14 cellular contexts compared by ENCODE assay signal in the genomic region with DNA sequence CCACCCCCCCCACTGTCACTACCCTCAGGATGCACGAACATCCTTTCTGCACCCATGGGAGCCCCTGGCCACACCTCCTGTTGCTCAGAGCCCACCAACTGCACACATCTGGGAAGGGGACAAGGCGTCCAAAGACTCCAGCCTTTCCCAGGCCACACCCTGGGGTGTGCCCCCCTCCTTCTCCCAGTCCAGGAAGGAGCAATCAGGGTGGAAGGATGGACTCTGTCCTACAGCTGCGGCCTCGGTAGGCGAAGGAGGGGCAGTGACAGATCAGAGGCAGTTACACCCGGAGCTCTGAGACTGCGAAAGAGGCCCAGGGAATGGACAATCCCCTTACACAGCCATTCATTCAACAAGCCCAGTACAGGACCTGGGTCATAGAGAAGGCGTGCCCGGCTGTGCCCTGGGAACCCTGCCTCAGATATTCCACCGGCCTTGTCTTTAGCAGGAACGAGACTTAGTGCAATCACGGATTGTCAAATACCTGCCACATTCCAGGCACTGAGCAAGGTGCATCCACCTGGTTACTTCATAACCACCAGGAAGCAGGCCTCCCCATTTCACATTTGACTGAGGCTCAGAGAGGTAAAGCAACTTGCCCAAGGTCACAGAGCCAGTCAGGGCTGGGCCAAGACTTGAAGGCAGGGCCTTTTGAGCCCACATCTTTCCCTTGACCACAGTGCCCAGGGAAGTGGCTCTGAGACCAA. TPM values are rescaled to one million over a fixed set of nuclear protein-coding genes. Genes with fewer than 3 reads are reported as not detected.
DNase-seq lines count a peak whose midpoint lies in the region; ATAC-seq and TF ChIP-seq lines count a peak whose summit lies in the region.
"Had no signal": no experiment of that assay in that cellular context is flagged by ENCODE, and none has a peak within 500 bp of the region (broad histone marks: within the 10 kb centered on the region; RNA-seq: fewer than 3 reads in every experiment).

No MANE protein-coding gene starts in this region.

- H3K4me1 ChIP-seq in GM23248 (ENCODE audit: insufficient read depth), result peaks cover 77% of the 10 kb centered on the region
- peaks cover 75 to 81% of the 10 kb centered on the region in 2 donors for H3K4me1 ChIP-seq in duodenal mucosa (ENCODE audit: control insufficient read depth in 1 of 2, insufficient read depth in 2 of 2, low read length in 2 of 2)
- peaks cover 47 to 49% of the 10 kb centered on the region in 2 donors for H3K4me1 ChIP-seq in lung (ENCODE audit: control insufficient read depth in 2 of 2, insufficient read depth in 2 of 2, low read length in 2 of 2)
- peaks cover 84% of the 10 kb centered on the region for H3K4me1 ChIP-seq in stomach smooth muscle (ENCODE audit: control insufficient read depth, insufficient read depth, low read length)

- H3K9ac ChIP-seq in GM23248 (peak overlapping the region; percentile 80), duodenal mucosa (ENCODE audit: low read depth in 1 of 2, low read length in 2 of 2) (peak overlapping the region; percentile 66 to 79), stomach smooth muscle (ENCODE audit: low read length in 2 of 2) (peak overlapping the region; percentile 64 to 73)

- H4K20me1 ChIP-seq in GM23248 (ENCODE audit: insufficient read depth), result no peaks in the 10 kb centered on the region

- H3K27ac ChIP-seq in GM23248 (peak overlapping the region; percentile 98), duodenal mucosa (ENCODE audit: low read depth, low read length) (peak overlapping the region; percentile 93), lung (ENCODE audit: low read depth in 1 of 2, low read length in 1 of 2) (peak overlapping the region; percentile 60 to 91), stomach smooth muscle (ENCODE audit: low read length) (peak overlapping the region; percentile 95)
- H3K27ac ChIP-seq: VCaP had no signal

- peaks cover 74% of the 10 kb centered on the region for H3F3A ChIP-seq in GM23248 (ENCODE audit: insufficient read depth)

- H3K27me3 ChIP-seq in GM23248 (replicated peaks; ENCODE audit: insufficient read depth), result no peaks in the 10 kb centered on the region
- H3K27me3 ChIP-seq in duodenal mucosa (ENCODE audit: control insufficient read depth in 1 of 2, insufficient read depth in 2 of 2, low read length in 2 of 2), result no peaks in the 10 kb centered on the region
- H3K27me3 ChIP-seq in lung (ENCODE audit: control insufficient read depth, insufficient read depth), result no peaks in the 10 kb centered on the region
- no peaks in the 10 kb centered on the region for H3K27me3 ChIP-seq in stomach smooth muscle (ENCODE audit: control insufficient read depth in 1 of 2, insufficient read depth in 2 of 2, low read length in 2 of 2)

- H2AFZ ChIP-seq in GM23248, result no peak overlapping the region

- peaks cover 82% of the 10 kb centered on the region for H3K79me2 ChIP-seq in GM23248 (ENCODE audit: insufficient read depth)

- H3K36me3 ChIP-seq in GM23248 (ENCODE audit: low read depth) (no peaks in the 10 kb centered on the region; the same call in 1 of the 2 replicates), duodenal mucosa (ENCODE audit: control insufficient read depth in 1 of 2, insufficient read depth in 2 of 2, low read length in 2 of 2) (no peaks in the 10 kb centered on the region), lung (ENCODE audit: control insufficient read depth in 2 of 2, insufficient read depth in 2 of 2, low read length in 2 of 2) (no peaks in the 10 kb centered on the region), stomach smooth muscle (ENCODE audit: control insufficient read depth in 2 of 2, insufficient read depth in 2 of 2, low read length in 2 of 2) (peaks cover 0 to 2% of the 10 kb centered on the region in 2 donors)

- H3K9me3 ChIP-seq in GM23248 (ENCODE audit: low read depth), result no peaks in the 10 kb centered on the region
- no peaks in the 10 kb centered on the region for H3K9me3 ChIP-seq in duodenal mucosa (ENCODE audit: control insufficient read depth in 1 of 2, low read length in 2 of 2)
- H3K9me3 ChIP-seq in lung (ENCODE audit: control insufficient read depth in 2 of 2, insufficient read depth in 1 of 2, low read length in 1 of 2), result no peaks in the 10 kb centered on the region
- H3K9me3 ChIP-seq in stomach smooth muscle (ENCODE audit: control insufficient read depth in 2 of 2, low read length in 2 of 2), result no peaks in the 10 kb centered on the region

- 11 to 15% methylated on average over 11 to 12 of the region's 12 CpGs for WGBS in GM23248 (ENCODE audit: low coverage in 1 of 2, low lambda C conversion rate in 2 of 2, missing lambda C conversion rate in 2 of 2), 2 experiments
- 67 to 77% methylated on average over 12 of the region's 12 CpGs for WGBS in lung, 2 donors

- DNase-seq in GM23248 (peak; percentile 87), lung (ENCODE audit: low spot score) (no peak), amniotic stem cell (lab: John Stamatoyannopoulos, UW) (no peak), DMS153 (lab: John Stamatoyannopoulos, UW) (no peak), DMS53 (lab: John Stamatoyannopoulos, UW) (no peak)
- DNase-seq: activated T-cell treated with anti-CD3 and anti-CD28 coated beads, Interleukin-2, amount 50 U/mL, for 4 hours; caudate nucleus; CD4-positive, alpha-beta T cell; NCI-H2171 treated with DMSO at 0.1 percent for 48 hours had no signal

- peak overlapping the region; percentile 65 for H3K4me2 ChIP-seq in GM23248 (ENCODE audit: unreplicated experiment)

- no peak for TF ChIP-seq CTCF in lung (IDR thresholded peaks at IDR 0.05; ENCODE audit: control extremely low read depth, extremely low read depth)

- no peaks in the 10 kb centered on the region for H3K9me2 ChIP-seq in GM23248 (ENCODE audit: insufficient read depth)

- no peak for ATAC-seq in lung (ENCODE audit: insufficient read depth, low FRiP score)
- ATAC-seq in GM21367 (IDR thresholded peaks at IDR 0.05; ENCODE audit: unreplicated experiment), result no peak
- ATAC-seq: activated T-cell treated with anti-CD3 and anti-CD28 coated beads, Interleukin-2, amount 50 U/mL, for 4 hours had no signal

- no peak overlapping the region for H3K4me3 ChIP-seq in GM23248
- H3K4me3 ChIP-seq in duodenal mucosa (ENCODE audit: low read depth in 1 of 2, low read length in 2 of 2), result peak overlapping the region; percentile 12 to 32
- H3K4me3 ChIP-seq in lung, result no peak overlapping the region
- H3K4me3 ChIP-seq in stomach smooth muscle (ENCODE audit: low read length in 2 of 2), result peak overlapping the region; percentile 6 to 54

- in situ Hi-C loops in GM23248 (cut with MboI), result no loop called here

RNA-seq across cellular contexts. Expression of gene HSPG2, which starts 9.4 kb away (rescaled TPM):
- 407 and 458 TPM in 2 replicates for total RNA-seq in GM23248 (2014; rRNA removed; shearing (Covaris generic))
- polyA plus RNA-seq in GM23248 (2016; fragmentation: Nextera tagmentation; extraction: Ambion mirVana), result 123 and 126 TPM in 2 replicates
- total RNA-seq in lung, result 100 to 1,000 TPM; 180 to 335 TPM
- polyA plus RNA-seq in lung, result 100 to 1,000 TPM in 1 of 2 donors, 10 to 100 TPM in 1; 58.0 to 100 TPM

RNA-seq across cellular contexts. Expression of gene CELA3B, which starts 49.1 kb away (rescaled TPM):
- not detected in 2 replicates for total RNA-seq in GM23248 (2014; rRNA removed; shearing (Covaris generic))
- polyA plus RNA-seq in GM23248 (2016; fragmentation: Nextera tagmentation; extraction: Ambion mirVana) (not detected in 2 replicates), lung (under 1 TPM; 0.18 to 0.37 TPM)
- total RNA-seq in lung, result 1 to 10 TPM in 1 of 2 donors, not detected in 1; 6.7 TPM
- total RNA-seq: CD4-positive, alpha-beta T cell; neural crest cell had no signal

Comparison
In these comparisons a context has a peak if more than half of its experiments do, and no peak if none do; other contexts are left out.
1. H3K4me3 ChIP-seq: peak in duodenal mucosa (2 of 2) and stomach smooth muscle (2 of 2); none in GM23248 (single experiment) and lung (single experiment).
2. Peak in every context shown above with its lines, with median percentiles within 50 percentile points of each other: H3K27ac ChIP-seq and H3K9ac ChIP-seq.